7 cellular contexts compared by ENCODE assay signal in the genomic region with DNA sequence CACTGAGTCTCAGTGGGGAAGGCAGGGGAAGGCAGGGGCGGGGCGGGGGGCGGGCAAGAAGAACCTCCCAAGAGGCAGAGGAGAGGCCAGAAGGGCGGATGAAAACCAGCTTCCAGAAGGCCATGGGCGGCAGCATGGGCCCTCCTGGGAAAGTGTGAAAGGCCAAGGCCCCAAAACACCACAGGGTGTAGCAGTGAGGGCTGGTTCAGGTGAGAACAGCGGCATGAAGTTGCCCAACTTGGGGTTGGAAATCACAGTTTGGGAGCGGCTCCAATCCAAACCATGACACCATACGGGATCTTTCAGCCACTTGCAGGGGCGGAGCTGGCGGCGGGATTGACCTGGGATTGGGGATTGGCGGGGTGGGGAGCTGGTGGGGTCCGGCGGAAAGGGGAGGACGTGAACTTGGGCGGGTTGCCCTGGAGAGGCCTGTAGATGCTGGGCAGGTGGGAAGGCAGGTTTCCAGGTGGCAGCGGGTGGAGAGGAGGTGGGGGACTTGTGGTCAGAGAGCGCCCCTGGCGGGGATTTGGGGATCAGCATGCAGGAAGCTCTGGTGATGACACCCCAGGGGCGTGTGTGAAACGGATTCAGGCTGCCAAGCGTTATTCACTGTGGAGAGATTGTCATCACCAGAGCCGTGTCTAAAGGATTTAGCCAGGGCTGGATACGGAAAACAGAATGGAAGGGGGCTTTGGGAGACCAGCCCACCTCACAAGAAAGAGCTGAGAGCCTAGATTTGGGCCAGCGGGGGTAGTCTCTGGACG.
A peak's percentile ranks its signal among the peaks of the same experiment; 100 is the strongest.
DNase-seq lines count a peak whose midpoint lies in the region; ATAC-seq and TF ChIP-seq lines count a peak whose summit lies in the region.

No MANE protein-coding gene starts in this region.

- no peaks in the 10 kb centered on the region for H4K20me1 ChIP-seq in neural progenitor cell (ENCODE audit: low read depth)

- TF ChIP-seq POLR2A in Peyer's patch (IDR thresholded peaks at IDR 0.05), result no peak

- H2AFZ ChIP-seq in neural progenitor cell (replicated peaks), result no peak overlapping the region

- H3K4me1 Mint-ChIP-seq in activated T-helper 17 cell treated with anti-CD3 and anti-CD28 coated beads, Interleukin-2, amount 50 U/mL, for 72 hours, result peaks cover 5% of the 10 kb centered on the region
- H3K4me1 Mint-ChIP-seq in neural progenitor cell, result peaks cover 34% of the 10 kb centered on the region

- no peaks in the 10 kb centered on the region for H3K9me3 ChIP-seq in Peyer's patch
- no peaks in the 10 kb centered on the region for H3K9me3 ChIP-seq in neural progenitor cell (ENCODE audit: low read depth)

- no peaks in the 10 kb centered on the region for H3K36me3 ChIP-seq in Peyer's patch
- H3K36me3 ChIP-seq in neural progenitor cell, result no peaks in the 10 kb centered on the region

- H3K27ac Mint-ChIP-seq in activated T-helper 17 cell treated with anti-CD3 and anti-CD28 coated beads, Interleukin-2, amount 50 U/mL, for 72 hours, result no peak overlapping the region
- peak overlapping the region; percentile 92 for H3K27ac Mint-ChIP-seq in neural progenitor cell

- H3K27me3 ChIP-seq in Peyer's patch (peaks cover 0 to 13% of the 10 kb centered on the region in 2 donors), neural progenitor cell (peaks cover 37% of the 10 kb centered on the region)

- ATAC-seq in GM19468 (IDR thresholded peaks at IDR 0.05; ENCODE audit: extremely low read depth, unreplicated experiment) (peak; percentile 58), GM21381 (IDR thresholded peaks at IDR 0.05; ENCODE audit: unreplicated experiment) (no peak)
- peak; percentile 86 for ATAC-seq in activated T-helper 17 cell treated with anti-CD3 and anti-CD28 coated beads, Interleukin-2, amount 50 U/mL, for 72 hours (replicated peaks)

- H3F3A ChIP-seq in neural progenitor cell (ENCODE audit: low read depth), result peaks cover 29% of the 10 kb centered on the region

- H3K4me3 Mint-ChIP-seq in activated T-helper 17 cell treated with anti-CD3 and anti-CD28 coated beads, Interleukin-2, amount 50 U/mL, for 72 hours, result peak overlapping the region; percentile 77
- peak overlapping the region; percentile 89 for H3K4me3 Mint-ChIP-seq in neural progenitor cell

- peaks cover 40% of the 10 kb centered on the region for H3K27me3 Mint-ChIP-seq in activated T-helper 17 cell treated with anti-CD3 and anti-CD28 coated beads, Interleukin-2, amount 50 U/mL, for 72 hours
- H3K27me3 Mint-ChIP-seq in neural progenitor cell (ENCODE audit: insufficient read depth, low read depth), result peaks cover 36% of the 10 kb centered on the region

- DNase-seq in Peyer's patch (peak; percentile 53 to 85 (median 77)), fibroblast of the aortic adventitia (ENCODE audit: low read depth) (peak; percentile 78), neural progenitor cell (ENCODE audit: low spot score) (peak; percentile 94), stromal cell of bone marrow (ENCODE audit: low read depth) (peak; percentile 64)

- peaks cover 0 to 15% (median 7%) of the 10 kb centered on the region in 4 donors for H3K4me1 ChIP-seq in Peyer's patch
- peaks cover 14% of the 10 kb centered on the region for H3K4me1 ChIP-seq in neural progenitor cell

- H3K4me3 ChIP-seq in Peyer's patch (peak overlapping the region in 3 of 4 donors; percentile 33 to 38 (median 36)), fibroblast of the aortic adventitia (ENCODE audit: low read depth, low read length) (no peak overlapping the region), neural progenitor cell (peak overlapping the region; percentile 36)

- H3K9ac ChIP-seq in neural progenitor cell, result no peak overlapping the region

- H3K79me2 ChIP-seq in neural progenitor cell (ENCODE audit: low read depth), result no peaks in the 10 kb centered on the region

- H3K9me3 Mint-ChIP-seq in activated T-helper 17 cell treated with anti-CD3 and anti-CD28 coated beads, Interleukin-2, amount 50 U/mL, for 72 hours, result no peaks in the 10 kb centered on the region
- no peaks in the 10 kb centered on the region for H3K9me3 Mint-ChIP-seq in neural progenitor cell

- TF ChIP-seq CTCF in Peyer's patch (IDR thresholded peaks at IDR 0.05) (peak; percentile 21 to 61 (median 56)), fibroblast of the aortic adventitia (IDR thresholded peaks at IDR 0.05; ENCODE audit: insufficient read depth, low read length) (peak; percentile 75), neural progenitor cell (IDR thresholded peaks at IDR 0.05) (peak; percentile 78)

- H3K27ac ChIP-seq in Peyer's patch (no peak overlapping the region), neural progenitor cell (no peak overlapping the region)

- peak overlapping the region; percentile 75 for H3K4me2 ChIP-seq in neural progenitor cell

- peaks cover 8% of the 10 kb centered on the region for H3K36me3 Mint-ChIP-seq in activated T-helper 17 cell treated with anti-CD3 and anti-CD28 coated beads, Interleukin-2, amount 50 U/mL, for 72 hours (ENCODE audit: low read depth)
- H3K36me3 Mint-ChIP-seq in neural progenitor cell, result no peaks in the 10 kb centered on the region
